Comparison of ENCODE assay signal across 21 cellular contexts in the genomic region with DNA sequence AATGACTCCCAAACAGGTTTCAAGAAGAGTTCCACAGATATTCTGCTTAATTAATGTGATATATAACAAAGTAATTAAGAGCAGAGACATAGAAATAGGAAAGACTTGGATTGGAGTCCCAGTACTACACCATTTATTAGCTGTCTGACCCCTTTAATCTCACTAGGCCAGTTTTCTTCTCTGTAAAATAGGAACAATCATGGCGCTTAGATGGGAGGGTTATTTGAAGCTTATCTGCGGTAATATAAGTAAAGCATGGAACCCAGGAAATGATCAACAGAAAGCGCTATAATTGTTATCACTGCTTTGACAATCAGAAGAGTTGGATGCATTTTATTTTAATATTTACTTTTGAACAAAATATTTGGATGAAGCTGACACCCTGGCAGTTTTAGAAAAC.
"Had no signal": no experiment of that assay in that cellular context is flagged by ENCODE, and none has a peak within 500 bp of the region (broad histone marks: within the 10 kb centered on the region; RNA-seq: fewer than 3 reads in every experiment).

No MANE protein-coding gene starts in this region.

- H3K4me3 ChIP-seq: body of pancreas, hepatocyte, lower lobe of right lung, suprapubic skin, transverse colon, uterus had no signal

- H3K9me3 Mint-ChIP-seq: activated naive CD8-positive, alpha-beta T cell treated with anti-CD3 and anti-CD28 coated beads for 36 hours; mesothelial cell of epicardium; natural killer cell treated with Interleukin-12 subunit alpha and Interleukin-12 subunit beta and Interleukin-15 and Interleukin-18, amount 100 ng/mL, for 72 hours; stimulated activated naive CD8-positive, alpha-beta T cell treated with anti-CD3 and anti-CD28 coated beads, Interleukin-15, Interleukin-2, amounts not matched to agents 100 ng/mL and 50 ng/mL, for 24 hours had no signal

- H2AFZ ChIP-seq: hepatocyte had no signal

- H3K4me1 ChIP-seq: lower lobe of right lung, uterus had no signal

- H3K36me3 ChIP-seq: lower lobe of right lung, neutrophil, suprapubic skin, transverse colon, uterus, WERI-Rb-1 had no signal

- H3K4me2 ChIP-seq: hepatocyte had no signal

- ATAC-seq: body of pancreas; esophagus mucosa; left colon; lower lobe of right lung; natural killer cell treated with Interleukin-12 subunit alpha and Interleukin-12 subunit beta and Interleukin-15 and Interleukin-18, amount 100 ng/mL, for 72 hours had no signal

- H3K27ac ChIP-seq: body of pancreas, hepatocyte, lower lobe of right lung, neutrophil, suprapubic skin, transverse colon, uterus, WERI-Rb-1 had no signal

- DNase-seq: activated CD4-positive, alpha-beta T cell treated with anti-CD3 and anti-CD28 coated beads for 1 hour; activated gamma-delta T cell treated with Interleukin-2 at 50 U/mL for 16 hours; activated naive CD8-positive, alpha-beta T cell treated with anti-CD3 and anti-CD28 coated beads for 36 hours; amygdala; body of pancreas; central memory CD4-positive, alpha-beta T cell; left colon; lower lobe of right lung; posterior cingulate gyrus; retina; transverse colon; uterus; WERI-Rb-1 had no signal

- H3K36me3 Mint-ChIP-seq: mesothelial cell of epicardium; natural killer cell treated with Interleukin-12 subunit alpha and Interleukin-12 subunit beta and Interleukin-15 and Interleukin-18, amount 100 ng/mL, for 72 hours had no signal

- FAIRE-seq: colon had no signal

- H3K4me3 Mint-ChIP-seq: activated naive CD8-positive, alpha-beta T cell treated with anti-CD3 and anti-CD28 coated beads for 36 hours; mesothelial cell of epicardium; natural killer cell treated with Interleukin-12 subunit alpha and Interleukin-12 subunit beta and Interleukin-15 and Interleukin-18, amount 100 ng/mL, for 72 hours; stimulated activated naive CD8-positive, alpha-beta T cell treated with anti-CD3 and anti-CD28 coated beads, Interleukin-15, Interleukin-2, amounts not matched to agents 100 ng/mL and 50 ng/mL, for 24 hours had no signal

- H3K9me3 ChIP-seq: body of pancreas, lower lobe of right lung, neutrophil, suprapubic skin, transverse colon, uterus had no signal

- H3K27ac Mint-ChIP-seq: activated naive CD8-positive, alpha-beta T cell treated with anti-CD3 and anti-CD28 coated beads for 36 hours; mesothelial cell of epicardium; natural killer cell treated with Interleukin-12 subunit alpha and Interleukin-12 subunit beta and Interleukin-15 and Interleukin-18, amount 100 ng/mL, for 72 hours; stimulated activated naive CD8-positive, alpha-beta T cell treated with anti-CD3 and anti-CD28 coated beads, Interleukin-15, Interleukin-2, amounts not matched to agents 100 ng/mL and 50 ng/mL, for 24 hours had no signal
